ENCODE assay signal across 12 cellular contexts in the genomic region with DNA sequence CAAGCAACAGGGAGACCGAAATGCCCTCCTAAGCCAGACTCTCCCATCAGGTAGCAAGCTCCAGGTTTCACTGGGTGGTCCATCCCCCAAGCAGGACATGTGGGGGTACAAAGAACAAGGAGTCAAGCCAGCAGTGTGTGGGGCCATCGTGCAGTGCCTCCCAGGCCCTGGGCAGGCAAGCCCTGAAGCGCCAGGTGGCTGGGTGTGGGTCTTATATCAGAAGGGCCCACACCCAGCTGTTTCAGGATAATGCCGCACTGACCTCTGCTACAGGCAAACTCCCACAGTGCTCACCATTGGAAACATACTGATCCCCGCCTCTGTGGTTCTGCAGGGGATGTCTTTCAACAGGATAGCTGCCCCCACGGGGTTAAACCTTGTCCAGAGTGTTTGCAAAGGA.
A peak's percentile ranks its signal among the peaks of the same experiment; 100 is the strongest.
DNase-seq lines count a peak whose midpoint lies in the region; ATAC-seq lines count a peak whose summit lies in the region.
"Had no signal": no experiment of that assay in that cellular context is flagged by ENCODE, and none has a peak within 500 bp of the region (broad histone marks: within the 10 kb centered on the region; RNA-seq: fewer than 3 reads in every experiment).

No MANE protein-coding gene starts in this region.

- H3K4me3 ChIP-seq in neuronal stem cell (ENCODE audit: low read length in 2 of 2), result no peak overlapping the region
- H3K4me3 ChIP-seq: BLaER1 treated with 17β-estradiol and CSF1 and Interleukin-3, amounts not matched to agents 10 nM and 100 nM had no signal

- DNase-seq in NCI-H524 (lab: John Stamatoyannopoulos, UW), result peak; percentile 33 to 85
- DNase-seq in NCI-H69 (lab: John Stamatoyannopoulos, UW), result peak; percentile 68
- DNase-seq in mesenteric fat pad (ENCODE audit: low spot score), result peak; percentile 30
- no peak for DNase-seq in neuronal stem cell (ENCODE audit: low spot score)
- DNase-seq in H4 (ENCODE audit: low spot score), result no peak
- DNase-seq in occipital lobe (lab: John Stamatoyannopoulos, UW), result no peak
- DNase-seq: Calu3; CD8-positive, alpha-beta T cell; DMS79 treated with DMSO at 0.1 percent for 48 hours; GF-D8 had no signal

- H3K18ac ChIP-seq in neuronal stem cell (ENCODE audit: low read length), result peak overlapping the region; percentile 29

- H3K4ac ChIP-seq in neuronal stem cell (ENCODE audit: low read length), result no peak overlapping the region

- no peaks in the 10 kb centered on the region for H3K9me3 ChIP-seq in neuronal stem cell (replicated peaks in 1 of 2; ENCODE audit: control insufficient read depth in 2 of 2, insufficient read depth in 1 of 2, low read depth in 1 of 2, low read length in 2 of 2)
- H3K9me3 ChIP-seq: BLaER1 treated with 17β-estradiol and CSF1 and Interleukin-3, amounts not matched to agents 10 nM and 100 nM had no signal

- H3K9ac ChIP-seq in neuronal stem cell (ENCODE audit: low read depth, low read length, poor library complexity), result no peak overlapping the region
- H3K9ac ChIP-seq: BLaER1 treated with 17β-estradiol and CSF1 and Interleukin-3, amounts not matched to agents 10 nM and 100 nM had no signal

- peaks cover 0 to 16% of the 10 kb centered on the region in 2 donors for H3K4me1 ChIP-seq in neuronal stem cell (ENCODE audit: control insufficient read depth in 2 of 2, insufficient read depth in 1 of 2, low read depth in 1 of 2, low read length in 2 of 2)

- no peak overlapping the region for H2BK12ac ChIP-seq in neuronal stem cell (ENCODE audit: low read length)

- H3K79me1 ChIP-seq in neuronal stem cell (ENCODE audit: low read depth, low read length), result no peaks in the 10 kb centered on the region

- no peaks in the 10 kb centered on the region for H3K36me3 ChIP-seq in neuronal stem cell (replicated peaks in 1 of 2; ENCODE audit: control insufficient read depth in 2 of 2, insufficient read depth in 2 of 2, low read length in 2 of 2)
- H3K36me3 ChIP-seq: BLaER1 treated with 17β-estradiol and CSF1 and Interleukin-3, amounts not matched to agents 10 nM and 100 nM had no signal

- no CpG with 5 or more reads among the region's 6 CpGs for WGBS in neuronal stem cell (ENCODE audit: extremely low coverage in 2 of 2, insufficient read length in 2 of 2, insufficient replicate concordance in 1 of 2), 2 donors

- no peak overlapping the region for H2AK5ac ChIP-seq in neuronal stem cell (ENCODE audit: low read depth, low read length)

- H2BK15ac ChIP-seq in neuronal stem cell (ENCODE audit: low read length), result no peak overlapping the region

- no peak overlapping the region for H3K4me2 ChIP-seq in neuronal stem cell (ENCODE audit: insufficient read depth, low read length, poor library complexity, severe bottlenecking)
- H3K4me2 ChIP-seq: BLaER1 treated with 17β-estradiol and CSF1 and Interleukin-3, amounts not matched to agents 10 nM and 100 nM had no signal

- no peak overlapping the region for H2AFZ ChIP-seq in neuronal stem cell (ENCODE audit: low read length)

- H2BK120ac ChIP-seq in neuronal stem cell (ENCODE audit: low read depth, low read length), result no peak overlapping the region

- H4K91ac ChIP-seq in neuronal stem cell (ENCODE audit: low read depth, low read length, poor library complexity), result no peak overlapping the region

- no peak overlapping the region for H2BK5ac ChIP-seq in neuronal stem cell (ENCODE audit: low read length)

- no peak for ATAC-seq in GM19455 (IDR thresholded peaks at IDR 0.05; ENCODE audit: unreplicated experiment)
- ATAC-seq: CD8-positive, alpha-beta T cell had no signal

- peaks cover 0 to 15% (median 0%) of the 10 kb centered on the region in 3 experiments for H3K27me3 ChIP-seq in neuronal stem cell (ENCODE audit: control insufficient read depth in 3 of 3, insufficient read depth in 3 of 3, low read depth in 1 of 3, low read length in 3 of 3)
- H3K27me3 ChIP-seq: BLaER1 treated with 17β-estradiol and CSF1 and Interleukin-3, amounts not matched to agents 10 nM and 100 nM had no signal

- H3K23ac ChIP-seq in neuronal stem cell (ENCODE audit: low read depth, low read length, poor library complexity), result no peak overlapping the region

- no peak overlapping the region for H3K14ac ChIP-seq in neuronal stem cell (ENCODE audit: low read length)

- no peak overlapping the region for H3K27ac ChIP-seq in neuronal stem cell (replicated peaks; ENCODE audit: low read length)
- H3K27ac ChIP-seq: BLaER1 treated with 17β-estradiol and CSF1 and Interleukin-3, amounts not matched to agents 10 nM and 100 nM had no signal

- no peak overlapping the region for H4K8ac ChIP-seq in neuronal stem cell (ENCODE audit: low read depth, low read length)

Comparison
In these comparisons a context has a peak if more than half of its experiments do, and no peak if none do; other contexts are left out.
1. DNase-seq: peak in NCI-H524 (2 of 2), NCI-H69 (single experiment) and mesenteric fat pad (single experiment); none in neuronal stem cell (single experiment), H4 (single experiment) and occipital lobe (single experiment).